Comparison of ENCODE assay signal across 16 cellular contexts in the genomic region with DNA sequence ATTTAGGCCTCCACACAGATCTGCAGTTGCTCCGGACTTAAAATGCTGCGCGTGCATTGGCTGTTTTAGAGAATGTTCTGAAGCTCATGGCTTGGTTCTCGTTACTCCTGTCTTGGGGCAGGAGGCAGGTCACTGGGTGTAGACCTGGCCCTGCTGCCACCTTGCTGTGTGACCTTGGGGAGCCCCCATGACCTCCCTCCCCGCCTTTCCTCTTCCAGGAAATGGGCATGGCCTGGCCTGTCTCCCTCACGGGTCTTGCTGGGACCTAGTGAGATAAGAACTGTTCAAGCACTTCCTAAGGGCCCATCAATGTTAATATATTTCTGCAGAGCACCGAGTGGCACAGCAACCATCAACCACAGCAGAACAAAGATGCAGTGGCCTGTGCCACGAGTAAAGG. TPM values are rescaled to one million over a fixed set of nuclear protein-coding genes. Genes with fewer than 3 reads are reported as not detected.
DNase-seq lines count a peak whose midpoint lies in the region; TF ChIP-seq lines count a peak whose summit lies in the region.
"Had no signal": no experiment of that assay in that cellular context is flagged by ENCODE, and none has a peak within 500 bp of the region (broad histone marks: within the 10 kb centered on the region; RNA-seq: fewer than 3 reads in every experiment).

No MANE protein-coding gene starts in this region.

- H2BK15ac ChIP-seq in neuronal stem cell (ENCODE audit: low read length), result no peak overlapping the region

- H3K79me1 ChIP-seq in neuronal stem cell (ENCODE audit: low read depth, low read length), result peaks cover 2% of the 10 kb centered on the region

- WGBS in neuronal stem cell (ENCODE audit: extremely low coverage in 2 of 2, insufficient read length in 2 of 2, insufficient replicate concordance in 1 of 2), 2 donors, result no CpG with 5 or more reads among the region's 8 CpGs

- H2AFZ ChIP-seq in fibroblast of lung (ENCODE audit: low read length) (no peak overlapping the region), neuronal stem cell (ENCODE audit: low read length) (no peak overlapping the region)

- H4K91ac ChIP-seq in neuronal stem cell (ENCODE audit: low read depth, low read length, poor library complexity), result no peak overlapping the region

- H3K4me2 ChIP-seq in fibroblast of lung (ENCODE audit: extremely low read depth, insufficient read depth, low read length), result peak overlapping the region; percentile 54
- peak overlapping the region; percentile 7 for H3K4me2 ChIP-seq in skeletal muscle satellite cell (ENCODE audit: low read length)
- H3K4me2 ChIP-seq in neuronal stem cell (ENCODE audit: insufficient read depth, low read length, poor library complexity, severe bottlenecking), result no peak overlapping the region
- H3K4me2 ChIP-seq: SK-N-SH had no signal

- H3K23ac ChIP-seq in neuronal stem cell (ENCODE audit: low read depth, low read length, poor library complexity), result no peak overlapping the region

- no peak overlapping the region for H3K9ac ChIP-seq in fibroblast of lung (ENCODE audit: insufficient read depth, low read length)
- H3K9ac ChIP-seq in skeletal muscle satellite cell (ENCODE audit: low read depth, low read length), result no peak overlapping the region
- no peak overlapping the region for H3K9ac ChIP-seq in neuronal stem cell (ENCODE audit: low read depth, low read length, poor library complexity)
- H3K9ac ChIP-seq: SK-N-SH had no signal

- H2AK5ac ChIP-seq in neuronal stem cell (ENCODE audit: low read depth, low read length), result no peak overlapping the region

- H3K27me3 ChIP-seq in fibroblast of lung (ENCODE audit: control insufficient read depth, insufficient read depth, low read length) (no peaks in the 10 kb centered on the region), skeletal muscle satellite cell (ENCODE audit: control insufficient read depth, insufficient read depth, low read length) (no peaks in the 10 kb centered on the region), neuronal stem cell (ENCODE audit: control insufficient read depth in 3 of 3, insufficient read depth in 3 of 3, low read depth in 1 of 3, low read length in 3 of 3) (no peaks in the 10 kb centered on the region)

- no peak overlapping the region for H3K18ac ChIP-seq in neuronal stem cell (ENCODE audit: low read length)

- TF ChIP-seq CTCF in fibroblast of lung (conservative IDR thresholded peaks at IDR 0.05 in 1 of 2, IDR thresholded peaks at IDR 0.05 in 1 of 2; ENCODE audit: low read depth in 1 of 2, low read length in 2 of 2), result no peak

- H4K8ac ChIP-seq in neuronal stem cell (ENCODE audit: low read depth, low read length), result no peak overlapping the region

- H3K4me1 Mint-ChIP-seq in activated T-cell treated with anti-CD3 and anti-CD28 coated beads, Interleukin-2, amount 50 U/mL, for 24 hours (ENCODE audit: low read depth), result peaks cover 54% of the 10 kb centered on the region

- peak overlapping the region; percentile 40 for H3K27ac ChIP-seq in fibroblast of lung (ENCODE audit: insufficient read depth, low read length)
- H3K27ac ChIP-seq in neuronal stem cell (replicated peaks; ENCODE audit: low read length), result no peak overlapping the region
- H3K27ac ChIP-seq: epithelial cell of prostate had no signal

- H3K9me3 Mint-ChIP-seq in activated T-cell treated with anti-CD3 and anti-CD28 coated beads, Interleukin-2, amount 50 U/mL, for 24 hours, result no peaks in the 10 kb centered on the region
- H3K9me3 Mint-ChIP-seq: type B pancreatic cell, WTC11 had no signal

- H3K4me1 ChIP-seq in fibroblast of lung (ENCODE audit: control insufficient read depth, extremely low read depth, insufficient read depth, low read length) (peaks cover 30% of the 10 kb centered on the region), skeletal muscle satellite cell (ENCODE audit: control insufficient read depth, insufficient read depth, low read length) (peaks cover 8% of the 10 kb centered on the region), neuronal stem cell (ENCODE audit: control insufficient read depth in 2 of 2, insufficient read depth in 1 of 2, low read depth in 1 of 2, low read length in 2 of 2) (no peaks in the 10 kb centered on the region)

- H2BK12ac ChIP-seq in neuronal stem cell (ENCODE audit: low read length), result no peak overlapping the region

- H3K27ac Mint-ChIP-seq in activated T-cell treated with anti-CD3 and anti-CD28 coated beads, Interleukin-2, amount 50 U/mL, for 24 hours, result no peak overlapping the region
- H3K27ac Mint-ChIP-seq: type B pancreatic cell, WTC11 had no signal

- peaks cover 51% of the 10 kb centered on the region for H3K36me3 Mint-ChIP-seq in activated T-cell treated with anti-CD3 and anti-CD28 coated beads, Interleukin-2, amount 50 U/mL, for 24 hours (ENCODE audit: low read depth)

- H3K27me3 Mint-ChIP-seq in activated T-cell treated with anti-CD3 and anti-CD28 coated beads, Interleukin-2, amount 50 U/mL, for 24 hours, result peaks cover 8% of the 10 kb centered on the region
- H3K27me3 Mint-ChIP-seq: type B pancreatic cell had no signal

- no peaks in the 10 kb centered on the region for H4K20me1 ChIP-seq in fibroblast of lung (ENCODE audit: control insufficient read depth, extremely low read depth, insufficient read depth, low read length)

- H3K79me2 ChIP-seq in fibroblast of lung (ENCODE audit: control insufficient read depth, insufficient read depth, low read length), result no peaks in the 10 kb centered on the region

- no peak overlapping the region for H2BK120ac ChIP-seq in neuronal stem cell (ENCODE audit: low read depth, low read length)

- no peak overlapping the region for H3K14ac ChIP-seq in neuronal stem cell (ENCODE audit: low read length)

- DNase-seq in activated T-cell treated with anti-CD3 and anti-CD28 coated beads, Interleukin-2, amount 50 U/mL, for 1 hour, result peak; percentile 21
- DNase-seq in activated T-cell treated with anti-CD3 and anti-CD28 coated beads, Interleukin-2, amount 50 U/mL, for 24 hours, result no peak
- peak; percentile 28 for DNase-seq in Jurkat, Clone E6-1 (ENCODE audit: low read depth, low spot score)
- DNase-seq in fibroblast of lung (ENCODE audit: low read depth in 2 of 2) (no peak), inferior parietal cortex (ENCODE audit: extremely low spot score) (no peak), SK-N-DZ (ENCODE audit: low spot score) (no peak), neuronal stem cell (ENCODE audit: low spot score) (no peak)
- DNase-seq: NCI-H2029 treated with DMSO at 0.1 percent for 48 hours, NCI-H524, OCI-M1, SK-N-SH had no signal

- H3K9me3 ChIP-seq in fibroblast of lung (ENCODE audit: control insufficient read depth, insufficient read depth, low read depth, low read length) (no peaks in the 10 kb centered on the region), skeletal muscle satellite cell (replicated peaks; ENCODE audit: low read length) (no peaks in the 10 kb centered on the region), neuronal stem cell (replicated peaks in 1 of 2; ENCODE audit: control insufficient read depth in 2 of 2, insufficient read depth in 1 of 2, low read depth in 1 of 2, low read length in 2 of 2) (no peaks in the 10 kb centered on the region)
- H3K9me3 ChIP-seq: SK-N-SH had no signal

- H3K4me3 Mint-ChIP-seq in activated T-cell treated with anti-CD3 and anti-CD28 coated beads, Interleukin-2, amount 50 U/mL, for 24 hours, result no peak overlapping the region
- H3K4me3 Mint-ChIP-seq: type B pancreatic cell, WTC11 had no signal

- no peak overlapping the region for H2BK5ac ChIP-seq in neuronal stem cell (ENCODE audit: low read length)

- H3K4me3 ChIP-seq in Jurkat, Clone E6-1 (ENCODE audit: low read length), result peak overlapping the region; percentile 13
- no peak overlapping the region for H3K4me3 ChIP-seq in fibroblast of lung (replicated peaks in 1 of 4; ENCODE audit: control extremely low read depth in 1 of 4, insufficient read depth in 1 of 4, low read depth in 3 of 4, low read length in 4 of 4)
- no peak overlapping the region for H3K4me3 ChIP-seq in skeletal muscle satellite cell (ENCODE audit: low read length)
- no peak overlapping the region for H3K4me3 ChIP-seq in neuronal stem cell (ENCODE audit: low read length in 2 of 2)
- H3K4me3 ChIP-seq: coronary artery had no signal

- no peak overlapping the region for H3K4ac ChIP-seq in neuronal stem cell (ENCODE audit: low read length)

- peaks cover 14% of the 10 kb centered on the region for H3K36me3 ChIP-seq in fibroblast of lung (ENCODE audit: control insufficient read depth, insufficient read depth, low read length)
- H3K36me3 ChIP-seq in skeletal muscle satellite cell (ENCODE audit: insufficient read depth, low read length), result peaks cover 29% of the 10 kb centered on the region
- H3K36me3 ChIP-seq in neuronal stem cell (replicated peaks in 1 of 2; ENCODE audit: control insufficient read depth in 2 of 2, insufficient read depth in 2 of 2, low read length in 2 of 2), result peaks cover 27 to 77% of the 10 kb centered on the region in 2 donors

RNA-seq across cellular contexts. Expression of a gene that starts 49.4 kb away (rescaled TPM):
- 22.6 TPM for polyA plus RNA-seq in Jurkat, Clone E6-1 (2012; ENCODE audit: insufficient read depth, insufficient read length)
- 3.3 and 19.2 TPM in 2 replicates for total RNA-seq in fibroblast of lung
- polyA plus RNA-seq in fibroblast of lung, result 6.7 and 11.5 TPM in 2 replicates
- polyA plus RNA-seq in fibroblast of lung (2012), result 27.0 and 30.4 TPM in 2 replicates
- polyA minus RNA-seq in fibroblast of lung (ENCODE audit: low replicate concordance), result 7.7 and 14.6 TPM in 2 replicates
- total RNA-seq in skeletal muscle satellite cell (2012; rRNA removed), result 0.25 and 2.0 TPM in 2 replicates
- polyA plus RNA-seq in SK-N-DZ (2014; cell fraction: cytosol; rRNA removed), result not detected in 2 replicates
- polyA plus RNA-seq in SK-N-DZ (2014; cell fraction: nucleus; rRNA removed), result not detected in 2 replicates
- polyA plus RNA-seq in neuronal stem cell (2013, experiment 1 of 2), result 0.13 TPM
- polyA plus RNA-seq in neuronal stem cell (2013, experiment 2 of 2), result 0.12 TPM

Comparison
In these comparisons a context has a peak if more than half of its experiments do, and no peak if none do; other contexts are left out.
1. DNase-seq: peak in activated T-cell treated with anti-CD3 and anti-CD28 coated beads, Interleukin-2, amount 50 U/mL, for 1 hour (single experiment) and Jurkat, Clone E6-1 (single experiment); none in activated T-cell treated with anti-CD3 and anti-CD28 coated beads, Interleukin-2, amount 50 U/mL, for 24 hours (single experiment), fibroblast of lung (0 of 2), inferior parietal cortex (single experiment), SK-N-DZ (single experiment) and neuronal stem cell (single experiment).